Comparison of ENCODE assay signal across 1 cellular context in the genomic region with DNA sequence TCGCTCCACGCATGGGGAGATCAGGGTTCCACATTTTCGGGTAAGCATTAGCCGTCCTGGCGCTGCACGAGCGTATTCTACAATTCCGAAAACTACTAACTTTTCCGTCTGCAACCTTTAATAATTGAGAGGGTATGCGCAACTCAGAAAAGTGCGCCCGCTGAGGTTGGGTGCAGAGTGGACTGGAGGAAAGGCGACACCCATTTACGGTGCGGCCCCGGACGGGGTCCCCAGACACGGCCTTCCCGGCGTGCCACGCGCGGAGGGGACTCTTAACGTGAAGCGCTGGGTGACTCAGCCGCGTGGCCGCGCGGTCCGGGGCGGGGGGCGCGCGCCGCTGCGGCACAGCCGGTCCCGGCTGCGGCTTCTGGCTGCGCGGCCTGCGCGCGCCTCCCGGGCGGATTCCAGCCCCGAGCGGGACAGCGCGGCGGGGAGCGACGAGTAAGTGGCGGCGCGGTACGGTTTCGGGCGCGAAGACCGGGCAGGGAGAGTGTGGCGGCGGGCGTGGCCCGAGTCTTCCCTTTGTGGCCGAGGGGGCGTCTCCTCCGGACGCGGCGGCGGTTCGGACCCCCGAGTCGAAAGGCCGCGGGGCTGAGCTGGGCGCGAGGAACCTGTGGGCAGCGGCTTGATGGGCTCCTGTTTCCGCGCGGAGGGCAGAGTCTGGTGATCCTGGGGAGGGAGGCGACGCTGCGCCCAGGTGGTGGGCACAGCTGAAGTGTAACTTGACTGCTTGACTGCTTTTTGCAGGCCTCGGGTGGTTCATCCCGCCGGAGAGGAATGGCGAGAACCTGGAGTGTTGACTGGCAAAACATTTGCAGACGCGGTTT.
A peak's percentile ranks its signal among the peaks of the same experiment; 100 is the strongest.
TF ChIP-seq lines count a peak whose summit lies in the region.

A gene (plus strand): TSS at position 330 of the 827 bp plus-strand sequence. CDS start 27,098 bp downstream, outside the sequence.
A gene with protein sequence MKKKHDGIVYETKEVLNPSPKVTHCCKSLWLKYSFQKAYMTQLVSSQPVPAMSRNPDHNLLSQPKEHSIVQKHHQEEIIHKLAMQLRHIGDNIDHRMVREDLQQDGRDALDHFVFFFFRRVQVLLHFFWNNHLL (minus strand): TSS at position 184 of the 827 bp plus-strand sequence. CDS start 16,772 bp downstream, outside the sequence.

TF ChIP-seq in K562, 482 proteins besides CTCF, POLR2A, EP300 and RAD21 (continued from another document and continues in another):
- TF ChIP-seq, protein P1, sequence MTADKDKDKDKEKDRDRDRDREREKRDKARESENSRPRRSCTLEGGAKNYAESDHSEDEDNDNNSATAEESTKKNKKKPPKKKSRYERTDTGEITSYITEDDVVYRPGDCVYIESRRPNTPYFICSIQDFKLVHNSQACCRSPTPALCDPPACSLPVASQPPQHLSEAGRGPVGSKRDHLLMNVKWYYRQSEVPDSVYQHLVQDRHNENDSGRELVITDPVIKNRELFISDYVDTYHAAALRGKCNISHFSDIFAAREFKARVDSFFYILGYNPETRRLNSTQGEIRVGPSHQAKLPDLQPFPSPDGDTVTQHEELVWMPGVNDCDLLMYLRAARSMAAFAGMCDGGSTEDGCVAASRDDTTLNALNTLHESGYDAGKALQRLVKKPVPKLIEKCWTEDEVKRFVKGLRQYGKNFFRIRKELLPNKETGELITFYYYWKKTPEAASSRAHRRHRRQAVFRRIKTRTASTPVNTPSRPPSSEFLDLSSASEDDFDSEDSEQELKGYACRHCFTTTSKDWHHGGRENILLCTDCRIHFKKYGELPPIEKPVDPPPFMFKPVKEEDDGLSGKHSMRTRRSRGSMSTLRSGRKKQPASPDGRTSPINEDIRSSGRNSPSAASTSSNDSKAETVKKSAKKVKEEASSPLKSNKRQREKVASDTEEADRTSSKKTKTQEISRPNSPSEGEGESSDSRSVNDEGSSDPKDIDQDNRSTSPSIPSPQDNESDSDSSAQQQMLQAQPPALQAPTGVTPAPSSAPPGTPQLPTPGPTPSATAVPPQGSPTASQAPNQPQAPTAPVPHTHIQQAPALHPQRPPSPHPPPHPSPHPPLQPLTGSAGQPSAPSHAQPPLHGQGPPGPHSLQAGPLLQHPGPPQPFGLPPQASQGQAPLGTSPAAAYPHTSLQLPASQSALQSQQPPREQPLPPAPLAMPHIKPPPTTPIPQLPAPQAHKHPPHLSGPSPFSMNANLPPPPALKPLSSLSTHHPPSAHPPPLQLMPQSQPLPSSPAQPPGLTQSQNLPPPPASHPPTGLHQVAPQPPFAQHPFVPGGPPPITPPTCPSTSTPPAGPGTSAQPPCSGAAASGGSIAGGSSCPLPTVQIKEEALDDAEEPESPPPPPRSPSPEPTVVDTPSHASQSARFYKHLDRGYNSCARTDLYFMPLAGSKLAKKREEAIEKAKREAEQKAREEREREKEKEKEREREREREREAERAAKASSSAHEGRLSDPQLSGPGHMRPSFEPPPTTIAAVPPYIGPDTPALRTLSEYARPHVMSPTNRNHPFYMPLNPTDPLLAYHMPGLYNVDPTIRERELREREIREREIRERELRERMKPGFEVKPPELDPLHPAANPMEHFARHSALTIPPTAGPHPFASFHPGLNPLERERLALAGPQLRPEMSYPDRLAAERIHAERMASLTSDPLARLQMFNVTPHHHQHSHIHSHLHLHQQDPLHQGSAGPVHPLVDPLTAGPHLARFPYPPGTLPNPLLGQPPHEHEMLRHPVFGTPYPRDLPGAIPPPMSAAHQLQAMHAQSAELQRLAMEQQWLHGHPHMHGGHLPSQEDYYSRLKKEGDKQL (CRISPR knock-in tag; IDR thresholded peaks at IDR 0.05; ENCODE audit: borderline replicate concordance): no peak
- peak; percentile 94 for TF ChIP-seq HMGN3 (IDR thresholded peaks at IDR 0.05; ENCODE audit: borderline replicate concordance, extremely low read depth, insufficient read length, low read depth, low read length)
- no peak for TF ChIP-seq ZNF586 (CRISPR knock-in tag; conservative IDR thresholded peaks at IDR 0.05)
- TF ChIP-seq ZBED1 (IDR thresholded peaks at IDR 0.05): peak; percentile 84; the same call in 1 of the 2 replicates
- peak; percentile 93 for TF ChIP-seq SUPT5H (IDR thresholded peaks at IDR 0.05)
- TF ChIP-seq TEAD4 (IDR thresholded peaks at IDR 0.05; ENCODE audit: low read length): peak; percentile 55; the same call in 1 of the 2 replicates
- no peak for TF ChIP-seq TEAD4 (CRISPR knock-in tag; IDR thresholded peaks at IDR 0.05; ENCODE audit: borderline replicate concordance)
- peak; percentile 47 for TF ChIP-seq ASH1L (IDR thresholded peaks at IDR 0.05; ENCODE audit: borderline replicate concordance, low read depth, partially characterized antibody)
- TF ChIP-seq RAD51 (IDR thresholded peaks at IDR 0.05; ENCODE audit: borderline replicate concordance, low read depth): no peak
- no peak for TF ChIP-seq RFX5 (IDR thresholded peaks at IDR 0.05; ENCODE audit: low read depth, low read length)
- TF ChIP-seq ZNF79 (CRISPR knock-in tag; IDR thresholded peaks at IDR 0.05; ENCODE audit: low read depth): no peak
- TF ChIP-seq ZNF431 (CRISPR knock-in tag; IDR thresholded peaks at IDR 0.05): peak; percentile 51; the same call in 1 of the 2 replicates
- TF ChIP-seq HNRNPUL1 (IDR thresholded peaks at IDR 0.05; ENCODE audit: low read length): no peak
- TF ChIP-seq, protein P2, sequence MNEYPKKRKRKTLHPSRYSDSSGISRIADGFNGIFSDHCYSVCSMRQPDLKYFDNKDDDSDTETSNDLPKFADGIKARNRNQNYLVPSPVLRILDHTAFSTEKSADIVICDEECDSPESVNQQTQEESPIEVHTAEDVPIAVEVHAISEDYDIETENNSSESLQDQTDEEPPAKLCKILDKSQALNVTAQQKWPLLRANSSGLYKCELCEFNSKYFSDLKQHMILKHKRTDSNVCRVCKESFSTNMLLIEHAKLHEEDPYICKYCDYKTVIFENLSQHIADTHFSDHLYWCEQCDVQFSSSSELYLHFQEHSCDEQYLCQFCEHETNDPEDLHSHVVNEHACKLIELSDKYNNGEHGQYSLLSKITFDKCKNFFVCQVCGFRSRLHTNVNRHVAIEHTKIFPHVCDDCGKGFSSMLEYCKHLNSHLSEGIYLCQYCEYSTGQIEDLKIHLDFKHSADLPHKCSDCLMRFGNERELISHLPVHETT (CRISPR knock-in tag; conservative IDR thresholded peaks at IDR 0.05 in 1 of 2, IDR thresholded peaks at IDR 0.05 in 1 of 2): peak in 1 of 2 experiments; percentile 92; a peak in 2 of 4 replicates
- TF ChIP-seq, protein P3, sequence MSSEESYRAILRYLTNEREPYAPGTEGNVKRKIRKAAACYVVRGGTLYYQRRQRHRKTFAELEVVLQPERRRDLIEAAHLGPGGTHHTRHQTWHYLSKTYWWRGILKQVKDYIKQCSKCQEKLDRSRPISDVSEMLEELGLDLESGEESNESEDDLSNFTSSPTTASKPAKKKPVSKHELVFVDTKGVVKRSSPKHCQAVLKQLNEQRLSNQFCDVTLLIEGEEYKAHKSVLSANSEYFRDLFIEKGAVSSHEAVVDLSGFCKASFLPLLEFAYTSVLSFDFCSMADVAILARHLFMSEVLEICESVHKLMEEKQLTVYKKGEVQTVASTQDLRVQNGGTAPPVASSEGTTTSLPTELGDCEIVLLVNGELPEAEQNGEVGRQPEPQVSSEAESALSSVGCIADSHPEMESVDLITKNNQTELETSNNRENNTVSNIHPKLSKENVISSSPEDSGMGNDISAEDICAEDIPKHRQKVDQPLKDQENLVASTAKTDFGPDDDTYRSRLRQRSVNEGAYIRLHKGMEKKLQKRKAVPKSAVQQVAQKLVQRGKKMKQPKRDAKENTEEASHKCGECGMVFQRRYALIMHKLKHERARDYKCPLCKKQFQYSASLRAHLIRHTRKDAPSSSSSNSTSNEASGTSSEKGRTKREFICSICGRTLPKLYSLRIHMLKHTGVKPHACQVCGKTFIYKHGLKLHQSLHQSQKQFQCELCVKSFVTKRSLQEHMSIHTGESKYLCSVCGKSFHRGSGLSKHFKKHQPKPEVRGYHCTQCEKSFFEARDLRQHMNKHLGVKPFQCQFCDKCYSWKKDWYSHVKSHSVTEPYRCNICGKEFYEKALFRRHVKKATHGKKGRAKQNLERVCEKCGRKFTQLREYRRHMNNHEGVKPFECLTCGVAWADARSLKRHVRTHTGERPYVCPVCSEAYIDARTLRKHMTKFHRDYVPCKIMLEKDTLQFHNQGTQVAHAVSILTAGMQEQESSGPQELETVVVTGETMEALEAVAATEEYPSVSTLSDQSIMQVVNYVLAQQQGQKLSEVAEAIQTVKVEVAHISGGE (CRISPR knock-in tag; IDR thresholded peaks at IDR 0.05): peak in 2 of 3 experiments; percentile 75 to 96; a peak in 4 of 6 replicates
- TF ChIP-seq, protein P4, sequence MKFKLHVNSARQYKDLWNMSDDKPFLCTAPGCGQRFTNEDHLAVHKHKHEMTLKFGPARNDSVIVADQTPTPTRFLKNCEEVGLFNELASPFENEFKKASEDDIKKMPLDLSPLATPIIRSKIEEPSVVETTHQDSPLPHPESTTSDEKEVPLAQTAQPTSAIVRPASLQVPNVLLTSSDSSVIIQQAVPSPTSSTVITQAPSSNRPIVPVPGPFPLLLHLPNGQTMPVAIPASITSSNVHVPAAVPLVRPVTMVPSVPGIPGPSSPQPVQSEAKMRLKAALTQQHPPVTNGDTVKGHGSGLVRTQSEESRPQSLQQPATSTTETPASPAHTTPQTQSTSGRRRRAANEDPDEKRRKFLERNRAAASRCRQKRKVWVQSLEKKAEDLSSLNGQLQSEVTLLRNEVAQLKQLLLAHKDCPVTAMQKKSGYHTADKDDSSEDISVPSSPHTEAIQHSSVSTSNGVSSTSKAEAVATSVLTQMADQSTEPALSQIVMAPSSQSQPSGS (CRISPR knock-in tag; IDR thresholded peaks at IDR 0.05): no peak
- TF ChIP-seq MAFF (IDR thresholded peaks at IDR 0.05; ENCODE audit: low read length): no peak; the same call in 1 of the 2 replicates
- peak; percentile 94 for TF ChIP-seq TBP (optimal IDR thresholded peaks at IDR 0.05; ENCODE audit: low read depth, low read length)
- peak; percentile 93 for TF ChIP-seq POLR2B (IDR thresholded peaks at IDR 0.05; ENCODE audit: low read depth, partially characterized antibody)
- peak; percentile 72 for TF ChIP-seq SOX6 (IDR thresholded peaks at IDR 0.05)
- TF ChIP-seq, protein P5, sequence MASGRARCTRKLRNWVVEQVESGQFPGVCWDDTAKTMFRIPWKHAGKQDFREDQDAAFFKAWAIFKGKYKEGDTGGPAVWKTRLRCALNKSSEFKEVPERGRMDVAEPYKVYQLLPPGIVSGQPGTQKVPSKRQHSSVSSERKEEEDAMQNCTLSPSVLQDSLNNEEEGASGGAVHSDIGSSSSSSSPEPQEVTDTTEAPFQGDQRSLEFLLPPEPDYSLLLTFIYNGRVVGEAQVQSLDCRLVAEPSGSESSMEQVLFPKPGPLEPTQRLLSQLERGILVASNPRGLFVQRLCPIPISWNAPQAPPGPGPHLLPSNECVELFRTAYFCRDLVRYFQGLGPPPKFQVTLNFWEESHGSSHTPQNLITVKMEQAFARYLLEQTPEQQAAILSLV (tag; IDR thresholded peaks at IDR 0.05): no peak
- peak; percentile 86 for TF ChIP-seq TARDBP (IDR thresholded peaks at IDR 0.05)
- no peak for TF ChIP-seq PRMT5 (CRISPR knock-in tag; IDR thresholded peaks at IDR 0.05)
- TF ChIP-seq ZSCAN32 (CRISPR knock-in tag; IDR thresholded peaks at IDR 0.05): no peak
- TF ChIP-seq, protein P6, sequence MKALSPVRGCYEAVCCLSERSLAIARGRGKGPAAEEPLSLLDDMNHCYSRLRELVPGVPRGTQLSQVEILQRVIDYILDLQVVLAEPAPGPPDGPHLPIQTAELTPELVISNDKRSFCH (CRISPR knock-in tag; IDR thresholded peaks at IDR 0.05): no peak
- TF ChIP-seq, protein P6 (tag; IDR thresholded peaks at IDR 0.05): peak; percentile 84
- no peak for TF ChIP-seq ZNF274 (IDR thresholded peaks at IDR 0.05; ENCODE audit: borderline replicate concordance, low read depth, low read length)
- TF ChIP-seq ZFPM2 (CRISPR knock-in tag; IDR thresholded peaks at IDR 0.05): no peak
- peak; percentile 95 for TF ChIP-seq ZNF197 (CRISPR knock-in tag; IDR thresholded peaks at IDR 0.05; ENCODE audit: low read depth)
- TF ChIP-seq DNMT1 (IDR thresholded peaks at IDR 0.05): no peak
- TF ChIP-seq, protein P7, sequence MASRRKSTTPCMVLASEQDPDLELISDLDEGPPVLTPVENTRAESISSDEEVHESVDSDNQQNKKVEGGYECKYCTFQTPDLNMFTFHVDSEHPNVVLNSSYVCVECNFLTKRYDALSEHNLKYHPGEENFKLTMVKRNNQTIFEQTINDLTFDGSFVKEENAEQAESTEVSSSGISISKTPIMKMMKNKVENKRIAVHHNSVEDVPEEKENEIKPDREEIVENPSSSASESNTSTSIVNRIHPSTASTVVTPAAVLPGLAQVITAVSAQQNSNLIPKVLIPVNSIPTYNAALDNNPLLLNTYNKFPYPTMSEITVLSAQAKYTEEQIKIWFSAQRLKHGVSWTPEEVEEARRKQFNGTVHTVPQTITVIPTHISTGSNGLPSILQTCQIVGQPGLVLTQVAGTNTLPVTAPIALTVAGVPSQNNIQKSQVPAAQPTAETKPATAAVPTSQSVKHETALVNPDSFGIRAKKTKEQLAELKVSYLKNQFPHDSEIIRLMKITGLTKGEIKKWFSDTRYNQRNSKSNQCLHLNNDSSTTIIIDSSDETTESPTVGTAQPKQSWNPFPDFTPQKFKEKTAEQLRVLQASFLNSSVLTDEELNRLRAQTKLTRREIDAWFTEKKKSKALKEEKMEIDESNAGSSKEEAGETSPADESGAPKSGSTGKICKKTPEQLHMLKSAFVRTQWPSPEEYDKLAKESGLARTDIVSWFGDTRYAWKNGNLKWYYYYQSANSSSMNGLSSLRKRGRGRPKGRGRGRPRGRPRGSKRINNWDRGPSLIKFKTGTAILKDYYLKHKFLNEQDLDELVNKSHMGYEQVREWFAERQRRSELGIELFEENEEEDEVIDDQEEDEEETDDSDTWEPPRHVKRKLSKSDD (conservative IDR thresholded peaks at IDR 0.05; ENCODE audit: low read length): peak; percentile 85; the same call in 1 of the 2 replicates
- TF ChIP-seq, protein P8, sequence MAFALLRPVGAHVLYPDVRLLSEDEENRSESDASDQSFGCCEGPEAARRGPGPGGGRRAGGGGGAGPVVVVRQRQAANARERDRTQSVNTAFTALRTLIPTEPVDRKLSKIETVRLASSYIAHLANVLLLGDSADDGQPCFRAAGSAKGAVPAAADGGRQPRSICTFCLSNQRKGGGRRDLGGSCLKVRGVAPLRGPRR (CRISPR knock-in tag; IDR thresholded peaks at IDR 0.05): no peak; the same call in 1 of the 2 replicates
- TF ChIP-seq, protein P9, sequence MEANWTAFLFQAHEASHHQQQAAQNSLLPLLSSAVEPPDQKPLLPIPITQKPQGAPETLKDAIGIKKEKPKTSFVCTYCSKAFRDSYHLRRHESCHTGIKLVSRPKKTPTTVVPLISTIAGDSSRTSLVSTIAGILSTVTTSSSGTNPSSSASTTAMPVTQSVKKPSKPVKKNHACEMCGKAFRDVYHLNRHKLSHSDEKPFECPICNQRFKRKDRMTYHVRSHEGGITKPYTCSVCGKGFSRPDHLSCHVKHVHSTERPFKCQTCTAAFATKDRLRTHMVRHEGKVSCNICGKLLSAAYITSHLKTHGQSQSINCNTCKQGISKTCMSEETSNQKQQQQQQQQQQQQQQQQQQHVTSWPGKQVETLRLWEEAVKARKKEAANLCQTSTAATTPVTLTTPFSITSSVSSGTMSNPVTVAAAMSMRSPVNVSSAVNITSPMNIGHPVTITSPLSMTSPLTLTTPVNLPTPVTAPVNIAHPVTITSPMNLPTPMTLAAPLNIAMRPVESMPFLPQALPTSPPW (CRISPR knock-in tag; IDR thresholded peaks at IDR 0.05): peak; percentile 90
